Comparison of ENCODE assay signal across 5 cellular contexts in genomic region chr1:96923753-96924152, GRCh38.
"Had no signal": no experiment of that assay in that cellular context is flagged by ENCODE, and none has a peak within 500 bp of the region (broad histone marks: within the 10 kb centered on the region; RNA-seq: fewer than 3 reads in every experiment).

No MANE protein-coding gene starts in this region.

- DNase-seq: IMR-90, KBM-7 had no signal

- FAIRE-seq: HepG2, HTR-8/SVneo had no signal

- ATAC-seq: HepG2 had no signal

- H3K27ac ChIP-seq: HL-60 had no signal
